In the genomic region with DNA sequence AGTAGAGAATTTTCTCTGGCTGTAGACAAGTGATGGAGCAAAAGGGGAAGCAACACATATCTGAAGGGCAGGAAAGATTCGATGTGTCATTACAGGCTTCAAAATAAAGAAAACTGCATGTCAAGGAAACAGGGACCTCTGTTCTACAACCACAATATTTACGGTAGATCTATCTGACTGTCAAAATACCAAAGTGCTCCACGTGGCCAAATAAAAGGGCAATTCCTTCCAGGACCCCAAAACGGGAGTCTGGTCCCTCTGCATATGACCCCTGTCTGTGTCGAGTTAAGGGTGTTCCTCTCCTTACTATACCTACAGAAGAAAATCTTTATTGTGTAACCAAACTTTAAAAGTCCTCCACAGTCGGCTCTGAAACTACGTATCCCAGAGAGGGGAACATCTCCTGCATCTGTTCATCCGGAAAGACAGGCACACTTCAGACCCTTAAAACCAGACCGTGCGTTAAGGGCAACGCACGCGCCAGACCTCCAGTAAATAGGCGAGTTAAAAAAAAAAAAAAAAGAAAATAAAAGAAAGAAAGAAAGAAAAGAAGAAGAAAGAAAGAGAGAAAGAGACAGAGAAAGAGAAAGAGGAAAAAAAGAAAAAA, we compare ENCODE assay signal across 8 cellular contexts. TPM values are rescaled to one million over a fixed set of nuclear protein-coding genes. Genes with fewer than 3 reads are reported as not detected.
DNase-seq lines count a peak whose midpoint lies in the region; ATAC-seq, FAIRE-seq and TF ChIP-seq lines count a peak whose summit lies in the region.

No MANE protein-coding gene starts in this region.

- peak overlapping the region; percentile 93 for H3K27ac Mint-ChIP-seq in activated CD8-positive, alpha-beta T cell treated with anti-CD3 and anti-CD28 coated beads, Interleukin-2, amount 10 ng/mL, durations not matched to agents 7 days and 5 days

- DNase-seq in AML-193 (lab: John Stamatoyannopoulos, UW) (peak; percentile 24 to 34), HT-29 (ENCODE audit: low spot score) (peak; percentile 23), kidney (no peak), thyroid gland (peak; percentile 41 to 53), GM13977 (ENCODE audit: low spot score) (no peak)
- no peak for DNase-seq in activated CD8-positive, alpha-beta T cell treated with anti-CD3 and anti-CD28 coated beads, Interleukin-2, amount 10 ng/mL, durations not matched to agents 7 days and 5 days

- H3K4me1 ChIP-seq in kidney (ENCODE audit: control insufficient read depth in 1 of 2, insufficient read depth in 1 of 2, low read depth in 1 of 2, low read length in 2 of 2): peaks cover 4 to 9% of the 10 kb centered on the region in 2 donors
- H3K4me1 ChIP-seq in thyroid gland: peaks cover 12 to 18% of the 10 kb centered on the region in 2 donors

- no peaks in the 10 kb centered on the region for H3K9me3 ChIP-seq in kidney (ENCODE audit: control insufficient read depth in 1 of 2, low read length in 2 of 2)
- H3K9me3 ChIP-seq in thyroid gland: no peaks in the 10 kb centered on the region

- H3K4me3 ChIP-seq in kidney (ENCODE audit: low read length in 2 of 2): peak overlapping the region; percentile 85 to 97
- H3K4me3 ChIP-seq in thyroid gland (replicated peaks in 1 of 3): peak overlapping the region in 2 of 3 donors; percentile 78 to 84

- peaks cover 28% of the 10 kb centered on the region for H3K36me3 Mint-ChIP-seq in activated CD8-positive, alpha-beta T cell treated with anti-CD3 and anti-CD28 coated beads, Interleukin-2, amount 10 ng/mL, durations not matched to agents 7 days and 5 days (ENCODE audit: low read depth)

- POLR2A ChIA-PET in activated CD8-positive, alpha-beta T cell treated with anti-CD3 and anti-CD28 coated beads, Interleukin-2, amount 10 ng/mL, durations not matched to agents 7 days and 5 days (lab: Charles Lee): no interaction called here

- peaks cover 40% of the 10 kb centered on the region for H3K4me1 Mint-ChIP-seq in activated CD8-positive, alpha-beta T cell treated with anti-CD3 and anti-CD28 coated beads, Interleukin-2, amount 10 ng/mL, durations not matched to agents 7 days and 5 days (ENCODE audit: low read depth)

- no peak for FAIRE-seq in kidney (lab: Jason Lieb, UNC)

- no peaks in the 10 kb centered on the region for H3K36me3 ChIP-seq in kidney (ENCODE audit: control insufficient read depth in 1 of 2, insufficient read depth in 2 of 2, low read length in 2 of 2)
- no peaks in the 10 kb centered on the region for H3K36me3 ChIP-seq in thyroid gland

- 0 to 2% methylated on average over 14 of the region's 14 CpGs for WGBS in thyroid gland, 2 donors

- TF ChIP-seq POLR2A in thyroid gland (IDR thresholded peaks at IDR 0.05): no peak

- H3K4me3 Mint-ChIP-seq in activated CD8-positive, alpha-beta T cell treated with anti-CD3 and anti-CD28 coated beads, Interleukin-2, amount 10 ng/mL, durations not matched to agents 7 days and 5 days: peak overlapping the region; percentile 93

- ATAC-seq in activated CD8-positive, alpha-beta T cell treated with anti-CD3 and anti-CD28 coated beads, Interleukin-2, amount 10 ng/mL, durations not matched to agents 7 days and 5 days: no peak
- ATAC-seq in HG02938 (IDR thresholded peaks at IDR 0.05; ENCODE audit: unreplicated experiment) (no peak), HG03139 (IDR thresholded peaks at IDR 0.05; ENCODE audit: unreplicated experiment) (no peak)

- H3K27ac ChIP-seq in kidney (ENCODE audit: low read depth in 2 of 2, low read length in 2 of 2) (no peak overlapping the region), thyroid gland (peak overlapping the region; percentile 64 to 80 (median 72))

- in situ Hi-C loops in GM13977 (cut with MboI; ENCODE audit: low pct_unique_long_range_greater_than_20kb, low sequenced_read_pairs, unreplicated experiment): no loop called here

- H3K9ac ChIP-seq in kidney (ENCODE audit: low read length in 2 of 2): peak overlapping the region in 1 of 2 donors; percentile 67

- H3K27me3 Mint-ChIP-seq in activated CD8-positive, alpha-beta T cell treated with anti-CD3 and anti-CD28 coated beads, Interleukin-2, amount 10 ng/mL, durations not matched to agents 7 days and 5 days (ENCODE audit: low read depth): no peaks in the 10 kb centered on the region

- TF ChIP-seq CTCF in kidney (IDR thresholded peaks at IDR 0.05; ENCODE audit: borderline replicate concordance, extremely low read depth, insufficient read depth): no peak
- no peak for TF ChIP-seq CTCF in thyroid gland (IDR thresholded peaks at IDR 0.05)
- TF ChIP-seq CTCF in GM13977 (IDR thresholded peaks at IDR 0.05; ENCODE audit: extremely low read depth, insufficient read depth, missing control alignments): no peak

- intact Hi-C loops in kidney (cut with DNase I): no loop called here
- intact Hi-C loops in thyroid gland (cut with DNase I): no loop called here

- no peaks in the 10 kb centered on the region for H3K27me3 ChIP-seq in thyroid gland

- H3K9me3 Mint-ChIP-seq in activated CD8-positive, alpha-beta T cell treated with anti-CD3 and anti-CD28 coated beads, Interleukin-2, amount 10 ng/mL, durations not matched to agents 7 days and 5 days (ENCODE audit: insufficient read depth): peaks cover 7% of the 10 kb centered on the region

- CTCF ChIA-PET in activated CD8-positive, alpha-beta T cell treated with anti-CD3 and anti-CD28 coated beads, Interleukin-2, amount 10 ng/mL, durations not matched to agents 7 days and 5 days (lab: Charles Lee): no interaction called here

RNA-seq across cellular contexts. Expression of a gene that starts 0.8 kb away (rescaled TPM):
- total RNA-seq in HT-29 (2014; rRNA removed; shearing (Covaris generic)): 213 and 236 TPM in 2 replicates
- 100 to 1,000 TPM in 1 of 2 experiments, 10 to 100 TPM in 1; 99.9 to 103 TPM for total RNA-seq in activated CD8-positive, alpha-beta T cell treated with anti-CD3 and anti-CD28 coated beads, Interleukin-2, amount 10 ng/mL, durations not matched to agents 7 days and 5 days
- total RNA-seq in kidney (79.3 TPM), thyroid gland (100 to 1,000 TPM in 1 of 4 donors, 10 to 100 TPM in 3; 78.9 to 118 (median 90.7) TPM)
- 74.4 TPM for polyA plus RNA-seq in kidney (ENCODE audit: insufficient read depth, low read depth, low replicate concordance)

RNA-seq across cellular contexts. Expression of a gene that starts 47.1 kb away (rescaled TPM):
- 3.5 and 7.5 TPM in 2 replicates for total RNA-seq in HT-29 (2014; rRNA removed; shearing (Covaris generic))
- under 1 TPM; 0.21 to 0.39 TPM for total RNA-seq in activated CD8-positive, alpha-beta T cell treated with anti-CD3 and anti-CD28 coated beads, Interleukin-2, amount 10 ng/mL, durations not matched to agents 7 days and 5 days
- total RNA-seq in kidney: 1.4 TPM
- polyA plus RNA-seq in kidney (ENCODE audit: insufficient read depth, low read depth, low replicate concordance): 3.8 TPM
- total RNA-seq in thyroid gland: 1 to 10 TPM; 1.1 to 5.6 (median 3.1) TPM

Comparison
In these comparisons a context has a peak if more than half of its experiments do, and no peak if none do; other contexts are left out.
1. DNase-seq: peak in AML-193 (2 of 2), HT-29 (single experiment) and thyroid gland (2 of 2); none in activated CD8-positive, alpha-beta T cell treated with anti-CD3 and anti-CD28 coated beads, Interleukin-2, amount 10 ng/mL, durations not matched to agents 7 days and 5 days (single experiment), kidney (single experiment) and GM13977 (single experiment).
2. H3K27ac ChIP-seq: peak in thyroid gland (3 of 3); none in kidney (0 of 2).